24 cellular contexts compared by ENCODE assay signal in the genomic region with DNA sequence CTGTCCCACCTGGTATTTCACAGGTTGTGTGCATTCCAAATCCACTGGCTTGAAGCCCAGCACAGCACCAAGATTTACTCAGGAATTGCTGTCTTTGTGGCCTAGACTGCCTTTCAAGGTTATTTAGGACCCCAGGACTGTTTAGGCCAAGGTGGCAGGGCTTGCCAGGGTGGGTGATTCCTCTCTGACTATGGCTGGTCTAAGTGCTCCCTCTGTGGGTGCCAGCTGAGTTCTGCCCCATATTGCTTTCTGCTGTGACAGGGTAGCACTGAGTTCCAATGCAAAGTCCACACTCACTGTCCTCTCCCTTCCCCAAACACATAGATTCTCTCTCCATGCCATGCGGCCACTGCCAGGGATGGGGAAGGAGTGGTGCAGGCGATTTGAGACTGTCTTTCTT.
DNase-seq lines count a peak whose midpoint lies in the region; ATAC-seq and TF ChIP-seq lines count a peak whose summit lies in the region.
"Had no signal": no experiment of that assay in that cellular context is flagged by ENCODE, and none has a peak within 500 bp of the region (broad histone marks: within the 10 kb centered on the region; RNA-seq: fewer than 3 reads in every experiment).

No MANE protein-coding gene starts in this region.

- intact Hi-C loops in Calu3 (cut with micrococcal nuclease; ENCODE audit: unreplicated experiment): loop anchor here (5.0 kb wide), 1 partner anchor 250 kb away; no protein-coding TSS in a partner anchor

- H3K27ac Mint-ChIP-seq in Calu3 (ENCODE audit: unreplicated experiment): no peak overlapping the region
- H3K27ac Mint-ChIP-seq in chondrocyte (ENCODE audit: unreplicated experiment): no peak overlapping the region
- H3K27ac Mint-ChIP-seq in stimulated activated effector memory CD8-positive, alpha-beta T cell treated with anti-CD3 and anti-CD28 coated beads, Interleukin-12 subunit alpha, Interleukin-12 subunit beta, amount 100 ng/mL, for 72 hours: peak overlapping the region; percentile 74
- H3K27ac Mint-ChIP-seq in HFFc6: no peak overlapping the region
- H3K27ac Mint-ChIP-seq: CD4-positive, alpha-beta T cell had no signal

- DNase-seq in Calu3: no peak
- DNase-seq in NCI-H69 (lab: John Stamatoyannopoulos, UW): peak; percentile 27
- DNase-seq in chondrocyte (ENCODE audit: low spot score): no peak
- no peak for DNase-seq in stimulated activated effector memory CD8-positive, alpha-beta T cell treated with anti-CD3 and anti-CD28 coated beads, Interleukin-12 subunit alpha, Interleukin-12 subunit beta, amount 100 ng/mL, for 72 hours (ENCODE audit: low spot score in 2 of 2)
- DNase-seq in HFFc6: no peak
- DNase-seq in NOMO-1 treated with dmso at 0.1 percent for 144 hours (lab: John Stamatoyannopoulos, UW; ENCODE audit: unreplicated experiment): no peak
- DNase-seq: CD4-positive, alpha-beta T cell; COR-L47; DMS 273 treated with DMSO at 0.1 percent for 48 hours; DND-41; GM23248; MG63; NCI-H1417; NCI-H1694 treated with DMSO at 0.1 percent for 48 hours; NCI-H2081 treated with DMSO at 0.1 percent for 48 hours; NCI-H446 treated with DMSO at 0.1 percent for 48 hours; NCI-H526 treated with DMSO at 0.1 percent for 48 hours; NK-92 treated with Interleukin-12 subunit alpha and Interleukin-12 subunit beta, amount 100 ng/mL, for 24 hours; SHP77; T-helper 2 cell had no signal

- CTCF ChIA-PET in Calu3 (lab: Charles Lee): interaction anchor here (0.7 kb wide), 1 partner anchor 10 kb away, joined by 4 read pairs; no protein-coding TSS in a partner anchor

- H3K4me3 Mint-ChIP-seq in Calu3 (ENCODE audit: low read depth, unreplicated experiment) (no peak overlapping the region), chondrocyte (ENCODE audit: unreplicated experiment) (no peak overlapping the region), HFFc6 (no peak overlapping the region)
- H3K4me3 Mint-ChIP-seq in stimulated activated effector memory CD8-positive, alpha-beta T cell treated with anti-CD3 and anti-CD28 coated beads, Interleukin-12 subunit alpha, Interleukin-12 subunit beta, amount 100 ng/mL, for 72 hours: no peak overlapping the region
- H3K4me3 Mint-ChIP-seq: CD4-positive, alpha-beta T cell had no signal

- TF ChIP-seq CTCF in Calu3 (IDR thresholded peaks at IDR 0.05; ENCODE audit: unreplicated experiment) (peak; percentile 14), chondrocyte (IDR thresholded peaks at IDR 0.05) (peak; percentile 18), HFFc6 (IDR thresholded peaks at IDR 0.05) (no peak)

- no TSS peak for BruUV-seq in Calu3 (replicated peaks; lab: Mats Ljungman, UMichigan)

- ATAC-seq in stimulated activated effector memory CD8-positive, alpha-beta T cell treated with anti-CD3 and anti-CD28 coated beads, Interleukin-12 subunit alpha, Interleukin-12 subunit beta, amount 100 ng/mL, for 72 hours: peak; percentile 47
- ATAC-seq in HG02981 (IDR thresholded peaks at IDR 0.05; ENCODE audit: unreplicated experiment): no peak
- ATAC-seq: GM12878, HCT116, K562 had no signal

- H3K27me3 Mint-ChIP-seq in Calu3 (ENCODE audit: unreplicated experiment) (no peaks in the 10 kb centered on the region), chondrocyte (ENCODE audit: low read depth) (no peaks in the 10 kb centered on the region), HFFc6 (ENCODE audit: insufficient read depth) (no peaks in the 10 kb centered on the region)

- H3K9me3 Mint-ChIP-seq in Calu3 (ENCODE audit: low read depth, unreplicated experiment) (no peaks in the 10 kb centered on the region), chondrocyte (ENCODE audit: low read depth) (peaks cover 18% of the 10 kb centered on the region), HFFc6 (peaks cover 23% of the 10 kb centered on the region)
- H3K9me3 Mint-ChIP-seq in stimulated activated effector memory CD8-positive, alpha-beta T cell treated with anti-CD3 and anti-CD28 coated beads, Interleukin-12 subunit alpha, Interleukin-12 subunit beta, amount 100 ng/mL, for 72 hours: peaks cover under 1% of the 10 kb centered on the region
- H3K9me3 Mint-ChIP-seq: CD4-positive, alpha-beta T cell had no signal

- H3K36me3 Mint-ChIP-seq in Calu3 (ENCODE audit: insufficient read depth, unreplicated experiment) (no peaks in the 10 kb centered on the region), chondrocyte (ENCODE audit: low read depth) (no peaks in the 10 kb centered on the region), HFFc6 (ENCODE audit: low read depth) (no peaks in the 10 kb centered on the region)
- no peaks in the 10 kb centered on the region for H3K36me3 Mint-ChIP-seq in stimulated activated effector memory CD8-positive, alpha-beta T cell treated with anti-CD3 and anti-CD28 coated beads, Interleukin-12 subunit alpha, Interleukin-12 subunit beta, amount 100 ng/mL, for 72 hours

- H3K4me1 Mint-ChIP-seq in Calu3 (ENCODE audit: low read depth, unreplicated experiment) (peaks cover 12% of the 10 kb centered on the region), chondrocyte (ENCODE audit: low read depth) (no peaks in the 10 kb centered on the region), HFFc6 (ENCODE audit: low read depth) (no peaks in the 10 kb centered on the region)
- no peaks in the 10 kb centered on the region for H3K4me1 Mint-ChIP-seq in stimulated activated effector memory CD8-positive, alpha-beta T cell treated with anti-CD3 and anti-CD28 coated beads, Interleukin-12 subunit alpha, Interleukin-12 subunit beta, amount 100 ng/mL, for 72 hours
